1 cellular context compared by ENCODE assay signal in genomic region chr6:108106694-108107093, GRCh38.
TF ChIP-seq lines count a peak whose summit lies in the region.

No MANE protein-coding gene starts in this region.

TF ChIP-seq in GM23338, 12 proteins besides CTCF, POLR2A, EP300 and RAD21 (continued from another document):
- TF ChIP-seq REST (IDR thresholded peaks at IDR 0.05; ENCODE audit: unreplicated experiment), result no peak
- TF ChIP-seq ZNF331 (CRISPR knock-in tag; IDR thresholded peaks at IDR 0.05; ENCODE audit: low read depth), result no peak
- no peak for TF ChIP-seq ZNF114 (CRISPR knock-in tag; IDR thresholded peaks at IDR 0.05)
- no peak for TF ChIP-seq NANOG (IDR thresholded peaks at IDR 0.05; ENCODE audit: borderline replicate concordance)
- no peak for TF ChIP-seq CREB1 (CRISPR knock-in tag; IDR thresholded peaks at IDR 0.05; ENCODE audit: low read depth)
- TF ChIP-seq ZNF462 (CRISPR knock-in tag; IDR thresholded peaks at IDR 0.05), result no peak
- TF ChIP-seq POLR2AphosphoS5 (IDR thresholded peaks at IDR 0.05; ENCODE audit: low read depth), result no peak
- TF ChIP-seq, protein P1, sequence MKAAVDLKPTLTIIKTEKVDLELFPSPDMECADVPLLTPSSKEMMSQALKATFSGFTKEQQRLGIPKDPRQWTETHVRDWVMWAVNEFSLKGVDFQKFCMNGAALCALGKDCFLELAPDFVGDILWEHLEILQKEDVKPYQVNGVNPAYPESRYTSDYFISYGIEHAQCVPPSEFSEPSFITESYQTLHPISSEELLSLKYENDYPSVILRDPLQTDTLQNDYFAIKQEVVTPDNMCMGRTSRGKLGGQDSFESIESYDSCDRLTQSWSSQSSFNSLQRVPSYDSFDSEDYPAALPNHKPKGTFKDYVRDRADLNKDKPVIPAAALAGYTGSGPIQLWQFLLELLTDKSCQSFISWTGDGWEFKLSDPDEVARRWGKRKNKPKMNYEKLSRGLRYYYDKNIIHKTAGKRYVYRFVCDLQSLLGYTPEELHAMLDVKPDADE (IDR thresholded peaks at IDR 0.05), result no peak
TF ChIP-seq in GM23338: peak in this region for 0.
